In the genomic region with DNA sequence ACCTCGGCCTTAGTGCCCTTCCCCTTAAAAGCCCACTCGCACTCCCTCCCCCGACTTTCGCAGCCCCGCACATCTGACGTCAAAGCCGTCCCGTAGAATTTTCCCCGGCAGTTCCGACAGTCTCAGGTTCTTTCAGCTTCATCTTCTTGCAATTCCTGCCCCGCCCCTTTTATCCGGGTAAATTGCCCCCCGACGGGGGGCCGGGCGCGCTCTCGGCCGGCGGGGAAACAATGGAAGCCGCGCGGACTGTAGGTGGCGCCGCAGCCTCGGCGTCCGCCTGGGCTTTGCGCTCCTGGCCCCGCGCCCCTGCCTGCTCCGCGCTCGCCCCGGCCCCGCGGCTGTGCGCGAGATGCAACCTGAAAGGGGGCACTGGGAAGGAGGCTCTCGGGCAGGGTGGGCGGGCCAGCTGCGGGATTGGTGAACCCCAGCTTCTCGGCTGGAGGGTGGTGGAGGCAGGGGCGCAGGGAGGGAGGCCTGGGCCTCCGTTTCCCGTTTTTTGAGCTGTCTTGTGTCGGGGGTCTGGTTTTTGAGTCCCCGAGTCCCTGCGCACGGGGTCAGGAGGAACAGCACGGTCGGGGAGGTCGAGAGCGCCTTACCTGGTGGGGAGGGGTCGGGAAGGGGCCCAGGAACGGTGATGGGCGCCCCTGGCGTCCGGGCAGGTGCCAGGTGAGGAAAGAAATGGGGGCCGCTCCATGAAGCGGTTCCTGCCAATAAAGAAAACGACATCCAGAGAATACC, we compare ENCODE assay signal across 10 cellular contexts. TPM values are rescaled to one million over a fixed set of nuclear protein-coding genes. Genes with fewer than 3 reads are reported as not detected.
A peak's percentile ranks its signal among the peaks of the same experiment; 100 is the strongest.
DNase-seq lines count a peak whose midpoint lies in the region; ATAC-seq and TF ChIP-seq lines count a peak whose summit lies in the region.
"Had no signal": no experiment of that assay in that cellular context is flagged by ENCODE, and none has a peak within 500 bp of the region (broad histone marks: within the 10 kb centered on the region; RNA-seq: fewer than 3 reads in every experiment).

No MANE protein-coding gene starts in this region.

- no peak for TF ChIP-seq POLR2A in sigmoid colon (IDR thresholded peaks at IDR 0.05)

- TF ChIP-seq CTCF in BJ (IDR thresholded peaks at IDR 0.05; ENCODE audit: insufficient read depth, low read depth, low read length): peak; percentile 49
- peak; percentile 44 for TF ChIP-seq CTCF in HFF-Myc (IDR thresholded peaks at IDR 0.05; ENCODE audit: low read depth, low read length, missing control alignments)
- peak in 1 of 4 experiments; percentile 25 for TF ChIP-seq CTCF in sigmoid colon (IDR thresholded peaks at IDR 0.05)

- H3K4me3 ChIP-seq in BJ (ENCODE audit: low read depth, low read length) (no peak overlapping the region), HFF-Myc (replicated peaks; ENCODE audit: low read depth, low read length) (no peak overlapping the region), sigmoid colon (peak overlapping the region in 2 of 4 donors; percentile 20 to 21)

- H3K36me3 ChIP-seq in BJ (ENCODE audit: control insufficient read depth, insufficient read depth, low read length) (no peaks in the 10 kb centered on the region), sigmoid colon (no peaks in the 10 kb centered on the region)

- CTCF ChIA-PET in BJ (lab: Yijun Ruan, JAX): interaction anchor here (1.0 to 2.4 kb wide), 5 partner anchors 94 to 184 kb away, joined by 3 to 7 read pairs (median 6); no protein-coding TSS in a partner anchor

- intact Hi-C loops in activated T-helper 1 cell treated with anti-CD3 and anti-CD28 coated beads, Interleukin-12 subunit alpha, Interleukin-12 subunit beta, Interleukin-2, Interleukin-4 antibody, amounts not matched to agents 30 ng/mL and 10 ng/mL and 1 ng/mL, durations not matched to agents 14 hours and 24 hours and 36 hours (cut with micrococcal nuclease): loop anchor here (5.0 kb wide), 1 partner anchor 73 kb away; a partner anchor contains a TSS
- intact Hi-C loops in sigmoid colon (cut with DNase I): no loop called here

- H3K4me3 Mint-ChIP-seq in activated T-helper 1 cell treated with anti-CD3 and anti-CD28 coated beads, Interleukin-12 subunit alpha, Interleukin-12 subunit beta, Interleukin-2, Interleukin-4 antibody, amounts not matched to agents 30 ng/mL and 10 ng/mL and 1 ng/mL, durations not matched to agents 14 hours and 24 hours and 36 hours: no peak overlapping the region
- H3K4me3 Mint-ChIP-seq in natural killer cell treated with Interleukin-12 subunit alpha and Interleukin-12 subunit beta and Interleukin-15 and Interleukin-18, amount 100 ng/mL, for 72 hours: no peak overlapping the region
- H3K4me3 Mint-ChIP-seq: stimulated activated naive CD8-positive, alpha-beta T cell treated with anti-CD3 and anti-CD28 coated beads, Interleukin-15, Interleukin-2, amounts not matched to agents 100 ng/mL and 50 ng/mL, for 24 hours had no signal

- H3K27me3 ChIP-seq in BJ (ENCODE audit: control insufficient read depth, insufficient read depth, low read length) (peaks cover 43% of the 10 kb centered on the region), sigmoid colon (peaks cover 38 to 79% (median 65%) of the 10 kb centered on the region in 3 donors)

- H3K36me3 Mint-ChIP-seq in activated T-helper 1 cell treated with anti-CD3 and anti-CD28 coated beads, Interleukin-12 subunit alpha, Interleukin-12 subunit beta, Interleukin-2, Interleukin-4 antibody, amounts not matched to agents 30 ng/mL and 10 ng/mL and 1 ng/mL, durations not matched to agents 14 hours and 24 hours and 36 hours (ENCODE audit: low read depth): no peaks in the 10 kb centered on the region
- H3K36me3 Mint-ChIP-seq in natural killer cell treated with Interleukin-12 subunit alpha and Interleukin-12 subunit beta and Interleukin-15 and Interleukin-18, amount 100 ng/mL, for 72 hours: no peaks in the 10 kb centered on the region

- H3K27me3 Mint-ChIP-seq in activated T-helper 1 cell treated with anti-CD3 and anti-CD28 coated beads, Interleukin-12 subunit alpha, Interleukin-12 subunit beta, Interleukin-2, Interleukin-4 antibody, amounts not matched to agents 30 ng/mL and 10 ng/mL and 1 ng/mL, durations not matched to agents 14 hours and 24 hours and 36 hours (ENCODE audit: insufficient read depth): peaks cover 65% of the 10 kb centered on the region
- peaks cover 22 to 23% of the 10 kb centered on the region in 2 donors for H3K27me3 Mint-ChIP-seq in natural killer cell treated with Interleukin-12 subunit alpha and Interleukin-12 subunit beta and Interleukin-15 and Interleukin-18, amount 100 ng/mL, for 72 hours

- no peak for TF ChIP-seq EP300 in sigmoid colon (IDR thresholded peaks at IDR 0.05)

- peak overlapping the region; percentile 40 for H3K27ac Mint-ChIP-seq in activated T-helper 1 cell treated with anti-CD3 and anti-CD28 coated beads, Interleukin-12 subunit alpha, Interleukin-12 subunit beta, Interleukin-2, Interleukin-4 antibody, amounts not matched to agents 30 ng/mL and 10 ng/mL and 1 ng/mL, durations not matched to agents 14 hours and 24 hours and 36 hours
- H3K27ac Mint-ChIP-seq in natural killer cell treated with Interleukin-12 subunit alpha and Interleukin-12 subunit beta and Interleukin-15 and Interleukin-18, amount 100 ng/mL, for 72 hours: no peak overlapping the region
- H3K27ac Mint-ChIP-seq: stimulated activated naive CD8-positive, alpha-beta T cell treated with anti-CD3 and anti-CD28 coated beads, Interleukin-15, Interleukin-2, amounts not matched to agents 100 ng/mL and 50 ng/mL, for 24 hours had no signal

- H3K27ac ChIP-seq in sigmoid colon: no peak overlapping the region
- H3K27ac ChIP-seq: HL-60 had no signal

- WGBS in sigmoid colon, 2 donors: 6 to 8% methylated on average over 62 of the region's 62 CpGs

- ATAC-seq in natural killer cell treated with Interleukin-12 subunit alpha and Interleukin-12 subunit beta and Interleukin-15 and Interleukin-18, amount 100 ng/mL, for 72 hours: no peak
- ATAC-seq in GM19397 (IDR thresholded peaks at IDR 0.05; ENCODE audit: unreplicated experiment): no peak

- peaks cover 0 to 25% (median 18%) of the 10 kb centered on the region in 4 donors for H3K4me1 ChIP-seq in sigmoid colon

- no peaks in the 10 kb centered on the region for H3K9me3 Mint-ChIP-seq in activated T-helper 1 cell treated with anti-CD3 and anti-CD28 coated beads, Interleukin-12 subunit alpha, Interleukin-12 subunit beta, Interleukin-2, Interleukin-4 antibody, amounts not matched to agents 30 ng/mL and 10 ng/mL and 1 ng/mL, durations not matched to agents 14 hours and 24 hours and 36 hours
- H3K9me3 Mint-ChIP-seq in natural killer cell treated with Interleukin-12 subunit alpha and Interleukin-12 subunit beta and Interleukin-15 and Interleukin-18, amount 100 ng/mL, for 72 hours: no peaks in the 10 kb centered on the region
- H3K9me3 Mint-ChIP-seq: stimulated activated naive CD8-positive, alpha-beta T cell treated with anti-CD3 and anti-CD28 coated beads, Interleukin-15, Interleukin-2, amounts not matched to agents 100 ng/mL and 50 ng/mL, for 24 hours had no signal

- no peak for DNase-seq in BJ (ENCODE audit: low read depth)
- no peak for DNase-seq in HFF-Myc (ENCODE audit: extremely low read depth, low read depth)
- DNase-seq in activated T-helper 1 cell treated with anti-CD3 and anti-CD28 coated beads, Interleukin-12 subunit alpha, Interleukin-12 subunit beta, Interleukin-2, Interleukin-4 antibody, amounts not matched to agents 30 ng/mL and 10 ng/mL and 1 ng/mL, durations not matched to agents 14 hours and 24 hours and 36 hours (ENCODE audit: low spot score): no peak
- DNase-seq in iPS-NIHi7 (ENCODE audit: extremely low spot score): peak; percentile 84
- no peak for DNase-seq in natural killer cell treated with Interleukin-12 subunit alpha and Interleukin-12 subunit beta and Interleukin-15 and Interleukin-18, amount 100 ng/mL, for 72 hours (ENCODE audit: low spot score)
- DNase-seq in sigmoid colon: no peak
- DNase-seq in kidney glomerular epithelial cell (lab: John Stamatoyannopoulos, UW): no peak

- POLR2A ChIA-PET in BJ (lab: Charles Lee): no interaction called here

- no peaks in the 10 kb centered on the region for H3K4me1 Mint-ChIP-seq in activated T-helper 1 cell treated with anti-CD3 and anti-CD28 coated beads, Interleukin-12 subunit alpha, Interleukin-12 subunit beta, Interleukin-2, Interleukin-4 antibody, amounts not matched to agents 30 ng/mL and 10 ng/mL and 1 ng/mL, durations not matched to agents 14 hours and 24 hours and 36 hours (ENCODE audit: low read depth)
- no peaks in the 10 kb centered on the region for H3K4me1 Mint-ChIP-seq in natural killer cell treated with Interleukin-12 subunit alpha and Interleukin-12 subunit beta and Interleukin-15 and Interleukin-18, amount 100 ng/mL, for 72 hours (ENCODE audit: low read depth in 2 of 2)

- H3K9me3 ChIP-seq in sigmoid colon: no peaks in the 10 kb centered on the region

RNA-seq across cellular contexts. Expression of a gene that starts 0.9 kb away (rescaled TPM):
- not detected in 2 replicates for polyA plus RNA-seq in BJ (2011; rRNA removed)
- not detected in 2 replicates for polyA minus RNA-seq in BJ (2011; rRNA and poly(A)+ RNA removed)
- not detected in 2 replicates for total RNA-seq in activated T-helper 1 cell treated with anti-CD3 and anti-CD28 coated beads, Interleukin-12 subunit alpha, Interleukin-12 subunit beta, Interleukin-2, Interleukin-4 antibody, amounts not matched to agents 30 ng/mL and 10 ng/mL and 1 ng/mL, durations not matched to agents 14 hours and 24 hours and 36 hours
- total RNA-seq in natural killer cell treated with Interleukin-12 subunit alpha and Interleukin-12 subunit beta and Interleukin-15 and Interleukin-18, amount 100 ng/mL, for 72 hours: not detected
- total RNA-seq in sigmoid colon: not detected
- not detected for polyA plus RNA-seq in sigmoid colon

RNA-seq across cellular contexts. Expression of a gene that starts 29.5 kb away (rescaled TPM):
- polyA plus RNA-seq in BJ (2011; rRNA removed) (13.7 and 14.5 TPM in 2 replicates), sigmoid colon (10 to 100 TPM; 12.0 to 25.7 (median 16.2) TPM)
- 6.7 and 7.5 TPM in 2 replicates for polyA minus RNA-seq in BJ (2011; rRNA and poly(A)+ RNA removed)
- 28.1 and 32.1 TPM in 2 replicates for total RNA-seq in activated T-helper 1 cell treated with anti-CD3 and anti-CD28 coated beads, Interleukin-12 subunit alpha, Interleukin-12 subunit beta, Interleukin-2, Interleukin-4 antibody, amounts not matched to agents 30 ng/mL and 10 ng/mL and 1 ng/mL, durations not matched to agents 14 hours and 24 hours and 36 hours
- total RNA-seq in natural killer cell treated with Interleukin-12 subunit alpha and Interleukin-12 subunit beta and Interleukin-15 and Interleukin-18, amount 100 ng/mL, for 72 hours: 10 to 100 TPM; 23.4 to 37.7 TPM
- 10 to 100 TPM; 19.3 to 42.9 (median 21.0) TPM for total RNA-seq in sigmoid colon
